Comparison of ENCODE assay signal across 36 cellular contexts in genomic region chr14:97452314-97452713, GRCh38.
"Had no signal": no experiment of that assay in that cellular context is flagged by ENCODE, and none has a peak within 500 bp of the region (broad histone marks: within the 10 kb centered on the region; RNA-seq: fewer than 3 reads in every experiment).

No MANE protein-coding gene starts in this region.

- H3K4me1 Mint-ChIP-seq: activated B cell treated with CpG ODN at 0.5 μM for 24 hours had no signal

- H3K4me1 ChIP-seq: ascending aorta had no signal

- DNase-seq: activated B cell treated with CpG ODN at 0.5 μM for 24 hours; activated CD4-positive, alpha-beta memory T cell treated with anti-CD3 and anti-CD28 coated beads for 36 hours; activated CD4-positive, alpha-beta T cell treated with anti-CD3 and anti-CD28 coated beads for 4 hours; activated CD4-positive, alpha-beta T cell treated with anti-CD3 and anti-CD28 coated beads, Interleukin-2, amount 10 ng/mL, durations not matched to agents 24 days and 14 days; activated CD4-positive, alpha-beta T cell treated with anti-CD3 and anti-CD28 coated beads, Interleukin-2, amount 50 U/mL, for 1 hour; activated CD4-positive, alpha-beta T cell treated with anti-CD3 and anti-CD28 coated beads, Interleukin-2, amount 50 U/mL, for 4 hours; activated CD4-positive, CD25-positive, alpha-beta regulatory T cell treated with anti-CD3 and anti-CD28 coated beads, Interleukin-2, amount 50 U/mL, for 72 hours; activated CD8-positive, alpha-beta memory T cell treated with anti-CD3 and anti-CD28 coated beads, Interleukin-2, amount 50 U/mL, for 4 hours; activated CD8-positive, alpha-beta T cell treated with anti-CD3 and anti-CD28 coated beads for 36 hours; activated effector memory CD4-positive, alpha-beta T cell treated with anti-CD3 and anti-CD28 coated beads, Interleukin-2, amount 50 U/mL, for 16 hours; activated gamma-delta T cell treated with Interleukin-2 at 50 U/mL for 16 hours; activated naive CD4-positive, alpha-beta T cell; activated naive CD4-positive, alpha-beta T cell treated with anti-CD3 and anti-CD28 coated beads for 36 hours; activated naive CD8-positive, alpha-beta T cell treated with anti-CD3 and anti-CD28 coated beads, Interleukin-2, amount 10 ng/mL, durations not matched to agents 7 days and 5 days; activated naive CD8-positive, alpha-beta T cell treated with anti-CD3 and anti-CD28 coated beads, Interleukin-2, amount 50 U/mL, for 24 hours; activated T-cell treated with anti-CD3 and anti-CD28 coated beads for 4 hours; activated T-cell treated with anti-CD3 and anti-CD28 coated beads, Interleukin-2, amount 50 U/mL, for 1 hour; activated T-cell treated with anti-CD3 and anti-CD28 coated beads, Interleukin-2, amount 50 U/mL, for 4 hours; activated T-cell treated with anti-CD3 and anti-CD28 coated beads, Interleukin-2, amount 50 U/mL, for 72 hours; amygdala; anterior cingulate cortex; caudate nucleus; cerebellar nuclear complex; T-cell; T-helper 9 cell had no signal

- H3K27me3 Mint-ChIP-seq: activated B cell treated with CpG ODN at 0.5 μM for 24 hours; activated CD4-positive, alpha-beta memory T cell treated with anti-CD3 and anti-CD28 coated beads for 36 hours; activated CD4-positive, alpha-beta T cell treated with anti-CD3 and anti-CD28 coated beads, Interleukin-2, amount 10 ng/mL, durations not matched to agents 24 days and 14 days; activated CD8-positive, alpha-beta T cell treated with anti-CD3 and anti-CD28 coated beads for 36 hours; activated naive CD4-positive, alpha-beta T cell treated with anti-CD3 and anti-CD28 coated beads, Interleukin-2, amount 50 U/mL, for 24 hours; activated naive CD8-positive, alpha-beta T cell; activated naive CD8-positive, alpha-beta T cell treated with anti-CD3 and anti-CD28 coated beads, Interleukin-2, amount 50 U/mL, for 24 hours; central memory CD8-positive, alpha-beta T cell; T-cell had no signal

- H3K9me3 ChIP-seq: ascending aorta had no signal

- H3K4me3 ChIP-seq: ascending aorta, cardiac muscle cell had no signal

- H3K27ac ChIP-seq: ascending aorta, cardiac muscle cell, VCaP had no signal

- ATAC-seq: activated CD8-positive, alpha-beta T cell treated with anti-CD3 and anti-CD28 coated beads for 36 hours; activated naive CD8-positive, alpha-beta T cell treated with anti-CD3 and anti-CD28 coated beads, Interleukin-2, amount 50 U/mL, for 24 hours; activated T-cell treated with anti-CD3 and anti-CD28 coated beads, Interleukin-2, amount 50 U/mL, for 4 hours; activated T-cell treated with anti-CD3 and anti-CD28 coated beads, Interleukin-2, amount 50 U/mL, for 72 hours; T-cell had no signal

- FAIRE-seq: bronchial epithelial cell, TTC549 had no signal

- H3K27me3 ChIP-seq: ascending aorta, cardiac muscle cell had no signal

- H3K9me3 Mint-ChIP-seq: activated B cell treated with CpG ODN at 0.5 μM for 24 hours; activated CD4-positive, alpha-beta memory T cell treated with anti-CD3 and anti-CD28 coated beads for 36 hours; activated naive CD4-positive, alpha-beta T cell treated with anti-CD3 and anti-CD28 coated beads for 36 hours; activated naive CD4-positive, alpha-beta T cell treated with anti-CD3 and anti-CD28 coated beads, Interleukin-2, amount 50 U/mL, for 24 hours; activated naive CD8-positive, alpha-beta T cell treated with anti-CD3 and anti-CD28 coated beads, Interleukin-2, amount 50 U/mL, for 24 hours; activated T-cell treated with anti-CD3 and anti-CD28 coated beads, Interleukin-2, amount 50 U/mL, for 4 hours; brain; central memory CD8-positive, alpha-beta T cell; T-cell had no signal

- H3K4me3 Mint-ChIP-seq: activated B cell treated with CpG ODN at 0.5 μM for 24 hours; activated CD4-positive, alpha-beta memory T cell treated with anti-CD3 and anti-CD28 coated beads for 36 hours; activated CD4-positive, alpha-beta T cell treated with anti-CD3 and anti-CD28 coated beads, Interleukin-2, amount 10 ng/mL, durations not matched to agents 24 days and 14 days; activated CD8-positive, alpha-beta T cell treated with anti-CD3 and anti-CD28 coated beads for 36 hours; activated naive CD4-positive, alpha-beta T cell treated with anti-CD3 and anti-CD28 coated beads for 36 hours; activated naive CD4-positive, alpha-beta T cell treated with anti-CD3 and anti-CD28 coated beads, Interleukin-2, amount 50 U/mL, for 24 hours; activated naive CD8-positive, alpha-beta T cell; activated naive CD8-positive, alpha-beta T cell treated with anti-CD3 and anti-CD28 coated beads, Interleukin-2, amount 10 ng/mL, durations not matched to agents 7 days and 5 days; activated naive CD8-positive, alpha-beta T cell treated with anti-CD3 and anti-CD28 coated beads, Interleukin-2, amount 50 U/mL, for 24 hours; activated T-cell treated with anti-CD3 and anti-CD28 coated beads, Interleukin-2, amount 50 U/mL, for 4 hours; activated T-helper 1 cell treated with anti-CD3 and anti-CD28 coated beads, Interleukin-12 subunit alpha, Interleukin-12 subunit beta, Interleukin-2, Interleukin-4 antibody, amounts not matched to agents 30 ng/mL and 10 ng/mL and 1 ng/mL, durations not matched to agents 14 hours and 24 hours and 36 hours; brain; central memory CD8-positive, alpha-beta T cell; T-cell; T-helper 2 cell treated with Interferon-gamma antibody and Interleukin-4, amounts not matched to agents 5 μg/mL and 100 μg/mL, for 36 hours had no signal

- H3K36me3 Mint-ChIP-seq: activated CD4-positive, alpha-beta memory T cell treated with anti-CD3 and anti-CD28 coated beads for 36 hours; activated naive CD4-positive, alpha-beta T cell treated with anti-CD3 and anti-CD28 coated beads, Interleukin-2, amount 50 U/mL, for 24 hours; activated naive CD8-positive, alpha-beta T cell; brain; T-cell had no signal

- H3K36me3 ChIP-seq: ascending aorta, cardiac muscle cell had no signal

- H3K27ac Mint-ChIP-seq: activated B cell treated with CpG ODN at 0.5 μM for 24 hours; activated CD4-positive, alpha-beta memory T cell treated with anti-CD3 and anti-CD28 coated beads for 36 hours; activated CD4-positive, alpha-beta T cell treated with anti-CD3 and anti-CD28 coated beads, Interleukin-2, amount 10 ng/mL, durations not matched to agents 24 days and 14 days; activated CD8-positive, alpha-beta T cell treated with anti-CD3 and anti-CD28 coated beads for 36 hours; activated naive CD4-positive, alpha-beta T cell treated with anti-CD3 and anti-CD28 coated beads for 36 hours; activated naive CD4-positive, alpha-beta T cell treated with anti-CD3 and anti-CD28 coated beads, Interleukin-2, amount 50 U/mL, for 24 hours; activated naive CD8-positive, alpha-beta T cell; activated naive CD8-positive, alpha-beta T cell treated with anti-CD3 and anti-CD28 coated beads, Interleukin-2, amount 10 ng/mL, durations not matched to agents 7 days and 5 days; activated naive CD8-positive, alpha-beta T cell treated with anti-CD3 and anti-CD28 coated beads, Interleukin-2, amount 50 U/mL, for 24 hours; activated T-helper 1 cell treated with anti-CD3 and anti-CD28 coated beads, Interleukin-12 subunit alpha, Interleukin-12 subunit beta, Interleukin-2, Interleukin-4 antibody, amounts not matched to agents 30 ng/mL and 10 ng/mL and 1 ng/mL, durations not matched to agents 14 hours and 24 hours and 36 hours; brain; T-cell had no signal
